In the genomic region with DNA sequence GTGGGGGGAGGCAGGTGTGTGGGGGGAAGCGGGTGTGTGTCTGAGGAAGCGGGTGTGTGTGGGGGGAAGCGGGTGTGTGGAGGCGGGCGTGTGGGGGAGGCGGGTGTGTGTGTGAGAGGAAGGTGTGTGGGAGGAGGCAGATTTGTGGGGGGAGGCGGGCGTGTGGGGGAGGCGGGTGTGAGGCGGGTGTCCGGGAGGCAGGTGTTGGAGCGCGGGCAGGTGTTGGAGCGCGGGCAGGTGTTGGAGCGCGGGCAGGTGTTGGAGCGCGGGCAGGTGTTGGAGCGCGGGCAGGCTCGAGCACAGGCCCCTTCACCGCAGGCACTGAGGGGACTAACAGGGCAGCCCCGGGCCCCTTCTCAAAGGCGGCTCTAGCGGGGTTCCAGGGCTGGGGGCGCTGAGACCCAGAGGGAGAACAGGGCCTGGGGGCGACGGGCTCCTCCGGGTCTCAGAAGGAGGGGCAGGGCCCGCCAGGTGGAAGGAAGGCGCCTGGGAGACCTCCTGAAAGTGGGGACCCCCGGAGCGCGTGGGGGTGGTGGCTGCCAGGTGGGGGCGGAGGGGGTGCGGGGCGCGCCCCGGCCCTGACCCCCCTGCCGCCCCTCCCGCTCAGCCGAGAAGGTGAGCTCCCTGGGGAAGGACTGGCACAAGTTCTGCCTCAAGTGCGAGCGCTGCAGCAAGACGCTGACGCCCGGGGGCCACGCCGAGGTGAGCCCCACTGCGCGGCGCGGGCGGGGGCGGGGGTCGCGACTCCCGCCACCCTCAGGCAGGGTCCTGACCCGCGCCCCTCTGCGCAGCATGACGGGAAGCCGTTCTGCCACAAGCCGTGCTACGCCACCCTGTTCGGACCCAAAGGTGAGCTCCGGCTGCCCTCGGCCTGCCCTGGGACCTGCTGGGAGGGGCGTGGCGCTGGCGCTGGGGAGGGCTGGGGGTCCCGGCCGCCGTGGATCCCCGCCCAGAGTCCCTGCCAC, we compare ENCODE assay signal across 10 cellular contexts. TPM values are rescaled to one million over a fixed set of nuclear protein-coding genes. Genes with fewer than 3 reads are reported as not detected.
DNase-seq lines count a peak whose midpoint lies in the region; ATAC-seq and TF ChIP-seq lines count a peak whose summit lies in the region.
"Had no signal": no experiment of that assay in that cellular context is flagged by ENCODE, and none has a peak within 500 bp of the region (broad histone marks: within the 10 kb centered on the region; RNA-seq: fewer than 3 reads in every experiment).

No MANE protein-coding gene starts in this region.

- peak overlapping the region; percentile 85; the same call in 1 of the 2 replicates for H3K4me2 ChIP-seq in PC-3 (ENCODE audit: low read length)
- peak overlapping the region; percentile 90 for H3K4me2 ChIP-seq in skeletal muscle satellite cell (ENCODE audit: low read length)

- H3K27me3 ChIP-seq in PC-3 (ENCODE audit: low read length), result no peaks in the 10 kb centered on the region
- no peaks in the 10 kb centered on the region for H3K27me3 ChIP-seq in effector memory CD4-positive, alpha-beta T cell (replicated peaks; ENCODE audit: control insufficient read depth, insufficient read depth, low read length, poor library complexity, severe bottlenecking)
- H3K27me3 ChIP-seq in skeletal muscle satellite cell (ENCODE audit: control insufficient read depth, insufficient read depth, low read length), result no peaks in the 10 kb centered on the region

- CTCF ChIA-PET in PC-3 (lab: Charles Lee), result no interaction called here

- POLR2A ChIA-PET in PC-3 (lab: Charles Lee; ENCODE audit: unreplicated experiment), result no interaction called here

- H3K9me3 ChIP-seq in PC-3 (ENCODE audit: low read length) (no peaks in the 10 kb centered on the region), skeletal muscle satellite cell (replicated peaks; ENCODE audit: low read length) (no peaks in the 10 kb centered on the region)
- H3K9me3 ChIP-seq in effector memory CD4-positive, alpha-beta T cell (ENCODE audit: control insufficient read depth, low read length), result no peaks in the 10 kb centered on the region

- intact Hi-C loops in PC-3 (cut with micrococcal nuclease), result no loop called here

- H3K9ac ChIP-seq in PC-3 (ENCODE audit: low read length) (no peak overlapping the region), skeletal muscle satellite cell (ENCODE audit: low read depth, low read length) (no peak overlapping the region)

- H3F3A ChIP-seq in PC-3 (ENCODE audit: low read length, unreplicated experiment), result no peaks in the 10 kb centered on the region

- ATAC-seq in PC-3 (no peak), HG03108 (IDR thresholded peaks at IDR 0.05; ENCODE audit: unreplicated experiment) (no peak)

- peaks cover 8% of the 10 kb centered on the region for H3K79me2 ChIP-seq in PC-3 (ENCODE audit: low read length)

- H3K9me2 ChIP-seq in PC-3 (replicated peaks; ENCODE audit: low read length), result no peaks in the 10 kb centered on the region

- no TSS peak for BruUV-seq in PC-3 (replicated peaks; lab: Mats Ljungman, UMichigan)

- H2AFZ ChIP-seq in PC-3 (ENCODE audit: low read length), result no peak overlapping the region

- no peak overlapping the region for H3K4me3 ChIP-seq in PC-3 (ENCODE audit: low read length)
- H3K4me3 ChIP-seq in effector memory CD4-positive, alpha-beta T cell (ENCODE audit: insufficient read depth, low read depth, low read length, poor library complexity, severe bottlenecking), result peak overlapping the region; percentile 24
- H3K4me3 ChIP-seq in skeletal muscle satellite cell (ENCODE audit: low read length), result no peak overlapping the region

- peak; percentile 31 for DNase-seq in NCI-H345 (lab: John Stamatoyannopoulos, UW)
- DNase-seq in NCI-H345 treated with DMSO at 0.1 percent for 48 hours (lab: John Stamatoyannopoulos, UW; ENCODE audit: unreplicated experiment), result no peak
- DNase-seq in PC-3, result no peak
- DNase-seq in effector memory CD4-positive, alpha-beta T cell, result peak; percentile 65 to 74 (median 71)
- no peak for DNase-seq in GDM1 (lab: John Stamatoyannopoulos, UW)
- DNase-seq in kidney tubule cell (ENCODE audit: low spot score), result no peak
- DNase-seq: foreskin melanocyte had no signal

- H4K20me1 ChIP-seq in PC-3 (ENCODE audit: low read length), result no peaks in the 10 kb centered on the region

- H3K27ac ChIP-seq in PC-3 (ENCODE audit: low read length), result no peak overlapping the region
- peak overlapping the region; percentile 69 for H3K27ac ChIP-seq in effector memory CD4-positive, alpha-beta T cell (ENCODE audit: insufficient read depth, low read length, poor library complexity, severe bottlenecking)

- H3K36me3 ChIP-seq in PC-3 (ENCODE audit: low read depth, low read length), result no peaks in the 10 kb centered on the region
- no peaks in the 10 kb centered on the region for H3K36me3 ChIP-seq in effector memory CD4-positive, alpha-beta T cell (ENCODE audit: control insufficient read depth, insufficient read depth, low read length)
- H3K36me3 ChIP-seq in skeletal muscle satellite cell (ENCODE audit: insufficient read depth, low read length), result peaks cover 8% of the 10 kb centered on the region

- peaks cover 53% of the 10 kb centered on the region for H3K4me1 ChIP-seq in PC-3 (ENCODE audit: insufficient read depth, low read length)
- H3K4me1 ChIP-seq in effector memory CD4-positive, alpha-beta T cell (ENCODE audit: control insufficient read depth, insufficient read depth, low read length, poor library complexity, severe bottlenecking), result peaks cover 69% of the 10 kb centered on the region
- H3K4me1 ChIP-seq in skeletal muscle satellite cell (ENCODE audit: control insufficient read depth, insufficient read depth, low read length), result peaks cover 58% of the 10 kb centered on the region

- no peak for TF ChIP-seq CTCF in PC-3 (conservative IDR thresholded peaks at IDR 0.05; ENCODE audit: low read depth, low read length)

RNA-seq across cellular contexts. Expression of gene CRIP2, which starts 3.3 kb away (rescaled TPM):
- 100 and 109 TPM in 2 replicates for total RNA-seq in PC-3 (2014; rRNA removed)
- total RNA-seq in skeletal muscle satellite cell (2012; rRNA removed), result 29.7 and 60.7 TPM in 2 replicates
- total RNA-seq: OCI-LY7 had no signal

RNA-seq across cellular contexts. Expression of gene CRIP1, which starts 8.7 kb away (rescaled TPM):
- 45.9 and 48.7 TPM in 2 replicates for total RNA-seq in PC-3 (2014; rRNA removed)
- total RNA-seq in skeletal muscle satellite cell (2012; rRNA removed), result 4.1 and 16.8 TPM in 2 replicates

RNA-seq across cellular contexts. Expression of gene TEDC1, which starts 13.1 kb away (rescaled TPM):
- total RNA-seq in PC-3 (2014; rRNA removed), result 66.7 and 108 TPM in 2 replicates
- total RNA-seq in skeletal muscle satellite cell (2012; rRNA removed), result 11.4 and 12.7 TPM in 2 replicates

RNA-seq across cellular contexts. Expression of gene TMEM121, which starts 48.4 kb away (rescaled TPM):
- total RNA-seq in PC-3 (2014; rRNA removed), result 27.5 and 33.6 TPM in 2 replicates
- total RNA-seq in skeletal muscle satellite cell (2012; rRNA removed), result 2.3 and 3.9 TPM in 2 replicates

RNA-seq across cellular contexts. Expression of gene MTA1, which starts 58.3 kb away (rescaled TPM):
- total RNA-seq in PC-3 (2014; rRNA removed), result 82.3 and 102 TPM in 2 replicates
- 41.7 and 55.8 TPM in 2 replicates for total RNA-seq in skeletal muscle satellite cell (2012; rRNA removed)

Comparison
In these comparisons a context has a peak if more than half of its experiments do, and no peak if none do; other contexts are left out.
1. DNase-seq: peak in NCI-H345 (single experiment) and effector memory CD4-positive, alpha-beta T cell (3 of 3); none in NCI-H345 treated with DMSO at 0.1 percent for 48 hours (single experiment), PC-3 (single experiment), GDM1 (single experiment) and kidney tubule cell (single experiment).